ENCODE assay signal across 7 cellular contexts in genomic region chr1:234531181-234532132, GRCh38. TPM values are rescaled to one million over a fixed set of nuclear protein-coding genes. Genes with fewer than 3 reads are reported as not detected.
DNase-seq lines count a peak whose midpoint lies in the region; ATAC-seq and TF ChIP-seq lines count a peak whose summit lies in the region.

No MANE protein-coding gene starts in this region.

- H3K79me2 ChIP-seq in PC-9 (ENCODE audit: low read depth), result no peaks in the 10 kb centered on the region
- no peaks in the 10 kb centered on the region for H3K79me2 ChIP-seq in Karpas-422 (ENCODE audit: low read length)

- no peaks in the 10 kb centered on the region for H3K36me3 Mint-ChIP-seq in endothelial cell (ENCODE audit: low read depth, unreplicated experiment)
- no peaks in the 10 kb centered on the region for H3K36me3 Mint-ChIP-seq in activated CD8-positive, alpha-beta memory T cell treated with anti-CD3 and anti-CD28 coated beads, Interleukin-2, amount 10 ng/mL, durations not matched to agents 7 days and 5 days

- no peak overlapping the region for H3K9ac ChIP-seq in Karpas-422 (ENCODE audit: low read length)

- H3K4me3 Mint-ChIP-seq in endothelial cell (ENCODE audit: unreplicated experiment), result no peak overlapping the region
- H3K4me3 Mint-ChIP-seq in activated CD8-positive, alpha-beta memory T cell treated with anti-CD3 and anti-CD28 coated beads, Interleukin-2, amount 10 ng/mL, durations not matched to agents 7 days and 5 days, result no peak overlapping the region

- POLR2A ChIA-PET in PC-9 (lab: Charles Lee; ENCODE audit: unreplicated experiment), result interaction anchor here (0.6 to 0.8 kb wide), 4 partner anchors 28 to 162 kb away, joined by 3 to 15 read pairs (median 4); no protein-coding TSS in a partner anchor

- H3K4me3 ChIP-seq in PC-9, result peak overlapping the region; percentile 31; the same call in 1 of the 2 replicates
- H3K4me3 ChIP-seq in mucosa of descending colon, result no peak overlapping the region
- no peak overlapping the region for H3K4me3 ChIP-seq in transverse colon
- no peak overlapping the region for H3K4me3 ChIP-seq in Karpas-422 (ENCODE audit: low read length)

- no peak for TF ChIP-seq CTCF in PC-9 (conservative IDR thresholded peaks at IDR 0.05)
- no peak for TF ChIP-seq CTCF in endothelial cell (IDR thresholded peaks at IDR 0.05; ENCODE audit: unreplicated experiment)
- TF ChIP-seq CTCF in mucosa of descending colon (IDR thresholded peaks at IDR 0.05), result no peak
- no peak for TF ChIP-seq CTCF in transverse colon (IDR thresholded peaks at IDR 0.05)

- peak; percentile 63 for TF ChIP-seq EP300 in transverse colon (IDR thresholded peaks at IDR 0.05; ENCODE audit: low read depth)

- WGBS in transverse colon (ENCODE audit: low coverage in 1 of 2), 2 donors, result 38 to 58% methylated on average over 6 to 31 of the region's 31 CpGs

- CTCF ChIA-PET in PC-9 (lab: Charles Lee), result no interaction called here
- CTCF ChIA-PET in activated CD8-positive, alpha-beta memory T cell treated with anti-CD3 and anti-CD28 coated beads, Interleukin-2, amount 10 ng/mL, durations not matched to agents 7 days and 5 days (lab: Charles Lee), result interaction anchor here (1.6 kb wide), 1 partner anchor 25 kb away, joined by 4 read pairs; no protein-coding TSS in a partner anchor

- peaks cover 7% of the 10 kb centered on the region for H3K27me3 Mint-ChIP-seq in endothelial cell (ENCODE audit: unreplicated experiment)
- H3K27me3 Mint-ChIP-seq in activated CD8-positive, alpha-beta memory T cell treated with anti-CD3 and anti-CD28 coated beads, Interleukin-2, amount 10 ng/mL, durations not matched to agents 7 days and 5 days, result peaks cover 31% of the 10 kb centered on the region

- peaks cover 38% of the 10 kb centered on the region for H3F3A ChIP-seq in PC-9 (ENCODE audit: insufficient read depth, low read depth)

- peak; percentile 34 to 83 for DNase-seq in PC-9
- DNase-seq in endothelial cell (ENCODE audit: low spot score), result no peak
- DNase-seq in mucosa of descending colon, result peak in 2 of 3 donors; percentile 42 to 46
- DNase-seq in transverse colon, result peak; percentile 44
- no peak for DNase-seq in Karpas-422
- DNase-seq in activated CD8-positive, alpha-beta memory T cell treated with anti-CD3 and anti-CD28 coated beads, Interleukin-2, amount 10 ng/mL, durations not matched to agents 7 days and 5 days, result no peak
- no peak for DNase-seq in SW480 (ENCODE audit: low spot score)

- intact Hi-C loops in PC-9 (cut with micrococcal nuclease; ENCODE audit: unreplicated experiment), result no loop called here
- intact Hi-C loops in mucosa of descending colon (cut with DNase I, micrococcal nuclease), result loop anchor here in 1 of 2 donors (5.0 kb wide), 1 partner anchor 76 kb away; no protein-coding TSS in a partner anchor
- intact Hi-C loops in transverse colon (cut with DNase I; ENCODE audit: low total_unique reads), result loop anchor here (5.0 to 10.0 kb wide), 2 partner anchors 76 to 453 kb away; no protein-coding TSS in a partner anchor

- H2AFZ ChIP-seq in PC-9 (peak overlapping the region; percentile 53), Karpas-422 (ENCODE audit: low read length) (no peak overlapping the region)

- peak overlapping the region; percentile 28 for H3K27ac Mint-ChIP-seq in endothelial cell (ENCODE audit: unreplicated experiment)
- H3K27ac Mint-ChIP-seq in activated CD8-positive, alpha-beta memory T cell treated with anti-CD3 and anti-CD28 coated beads, Interleukin-2, amount 10 ng/mL, durations not matched to agents 7 days and 5 days, result no peak overlapping the region

- TF ChIP-seq POLR2A in transverse colon (IDR thresholded peaks at IDR 0.05), result peak; percentile 40

- H3K9me3 ChIP-seq in PC-9 (ENCODE audit: insufficient read depth, low read depth), result no peaks in the 10 kb centered on the region; the same call in 1 of the 2 replicates
- no peaks in the 10 kb centered on the region for H3K9me3 ChIP-seq in mucosa of descending colon
- no peaks in the 10 kb centered on the region for H3K9me3 ChIP-seq in transverse colon
- H3K9me3 ChIP-seq in Karpas-422 (ENCODE audit: low read length), result no peaks in the 10 kb centered on the region

- ATAC-seq in mucosa of descending colon, result peak; percentile 73
- ATAC-seq in activated CD8-positive, alpha-beta memory T cell treated with anti-CD3 and anti-CD28 coated beads, Interleukin-2, amount 10 ng/mL, durations not matched to agents 7 days and 5 days, result no peak

- no peaks in the 10 kb centered on the region for H4K20me1 ChIP-seq in PC-9 (ENCODE audit: insufficient read depth)
- H4K20me1 ChIP-seq in Karpas-422 (ENCODE audit: insufficient read depth, low read depth, low read length), result no peaks in the 10 kb centered on the region

- H3K27ac ChIP-seq in PC-9 (peak overlapping the region; percentile 90), transverse colon (peak overlapping the region; percentile 91 to 93 (median 93)), Karpas-422 (ENCODE audit: low read length) (no peak overlapping the region)

- H3K9me2 ChIP-seq in PC-9 (ENCODE audit: insufficient read depth) (no peaks in the 10 kb centered on the region), Karpas-422 (replicated peaks; ENCODE audit: insufficient read depth, low read length) (no peaks in the 10 kb centered on the region)

- H3K27me3 ChIP-seq in PC-9 (ENCODE audit: insufficient read depth, low read depth), result no peaks in the 10 kb centered on the region
- H3K27me3 ChIP-seq in transverse colon, result no peaks in the 10 kb centered on the region
- H3K27me3 ChIP-seq in Karpas-422 (ENCODE audit: low read length), result no peaks in the 10 kb centered on the region

- peaks cover 65% of the 10 kb centered on the region for H3K4me1 Mint-ChIP-seq in endothelial cell (ENCODE audit: unreplicated experiment)
- H3K4me1 Mint-ChIP-seq in activated CD8-positive, alpha-beta memory T cell treated with anti-CD3 and anti-CD28 coated beads, Interleukin-2, amount 10 ng/mL, durations not matched to agents 7 days and 5 days, result peaks cover 18% of the 10 kb centered on the region

- no peaks in the 10 kb centered on the region for H3K36me3 ChIP-seq in PC-9 (ENCODE audit: low read depth)
- no peaks in the 10 kb centered on the region for H3K36me3 ChIP-seq in mucosa of descending colon (ENCODE audit: low read depth)
- no peaks in the 10 kb centered on the region for H3K36me3 ChIP-seq in transverse colon
- H3K36me3 ChIP-seq in Karpas-422 (ENCODE audit: insufficient read depth, low read length), result no peaks in the 10 kb centered on the region

- H3K4me1 ChIP-seq in PC-9 (replicated peaks; ENCODE audit: insufficient read depth) (peaks cover 53% of the 10 kb centered on the region), mucosa of descending colon (ENCODE audit: low read depth) (peaks cover 25% of the 10 kb centered on the region), transverse colon (peaks cover 51 to 74% (median 62%) of the 10 kb centered on the region in 4 donors), Karpas-422 (ENCODE audit: low read length) (no peaks in the 10 kb centered on the region)

- BruUV-seq in PC-9 (replicated peaks; lab: Mats Ljungman, UMichigan), result no TSS peak

- in situ Hi-C loops in transverse colon (cut with MboI; ENCODE audit: low pct_ligation_motif_present in 1 of 4, low pct_unique_long_range_greater_than_20kb in 1 of 4, low sequenced_read_pairs in 3 of 4), result no loop called here

- H3K4me2 ChIP-seq in PC-9 (peak overlapping the region; percentile 80), Karpas-422 (ENCODE audit: low read depth, low read length, poor library complexity, severe bottlenecking) (no peak overlapping the region)

- no peaks in the 10 kb centered on the region for H3K9me3 Mint-ChIP-seq in endothelial cell (ENCODE audit: unreplicated experiment)
- no peaks in the 10 kb centered on the region for H3K9me3 Mint-ChIP-seq in activated CD8-positive, alpha-beta memory T cell treated with anti-CD3 and anti-CD28 coated beads, Interleukin-2, amount 10 ng/mL, durations not matched to agents 7 days and 5 days (ENCODE audit: low read depth)

RNA-seq across cellular contexts. Expression of gene TARBP1, which starts 52.5 kb away (rescaled TPM):
- total RNA-seq in PC-9 (2021) (47.3 and 61.1 TPM in 2 replicates), endothelial cell (ENCODE audit: unreplicated experiment) (39.6 TPM), mucosa of descending colon (10 to 100 TPM; 16.2 to 29.5 (median 23.5) TPM), transverse colon (10 to 100 TPM; 19.9 to 44.4 (median 27.6) TPM)
- 27.9 and 70.9 TPM in 2 replicates for total RNA-seq in Karpas-422 (2014; rRNA removed; shearing (Covaris generic); ENCODE audit: low replicate concordance)
- total RNA-seq in activated CD8-positive, alpha-beta memory T cell treated with anti-CD3 and anti-CD28 coated beads, Interleukin-2, amount 10 ng/mL, durations not matched to agents 7 days and 5 days, result 10 to 100 TPM; 40.0 to 44.9 TPM

Comparison
In these comparisons a context has a peak if more than half of its experiments do, and no peak if none do; other contexts are left out.
1. DNase-seq: peak in PC-9 (2 of 2), mucosa of descending colon (2 of 3) and transverse colon (single experiment); none in endothelial cell (single experiment), Karpas-422 (single experiment), activated CD8-positive, alpha-beta memory T cell treated with anti-CD3 and anti-CD28 coated beads, Interleukin-2, amount 10 ng/mL, durations not matched to agents 7 days and 5 days (single experiment) and SW480 (single experiment).